In genomic region chr12:50074936-50075807, GRCh38 we compare ENCODE assay signal across 8 cellular contexts. TPM values are rescaled to one million over a fixed set of nuclear protein-coding genes. Genes with fewer than 3 reads are reported as not detected.
DNase-seq lines count a peak whose midpoint lies in the region; ATAC-seq and TF ChIP-seq lines count a peak whose summit lies in the region.

No MANE protein-coding gene starts in this region.

- peak; percentile 89 for ATAC-seq in left ventricle myocardium superior

- TF ChIP-seq POLR2A in NB4 (IDR thresholded peaks at IDR 0.05; ENCODE audit: extremely low read depth, insufficient read length) (no peak), adrenal gland (IDR thresholded peaks at IDR 0.05) (no peak)

- DNase-seq in GM06990 (ENCODE audit: extremely low read depth, insufficient read length) = peak; percentile 63
- DNase-seq in HAP-1 (ENCODE audit: low spot score in 2 of 2) = peak; percentile 75 to 90
- peak; percentile 81 for DNase-seq in NB4 (ENCODE audit: low read depth)
- peak; percentile 67 for DNase-seq in T follicular helper cell (ENCODE audit: low read depth)
- peak; percentile 84 to 94 (median 89) for DNase-seq in adrenal gland
- peak; percentile 88 for DNase-seq in left ventricle myocardium superior
- peak; percentile 68 for DNase-seq in retinal pigment epithelial cell (ENCODE audit: low read depth)
- no peak for DNase-seq in cortex of kidney (lab: John Stamatoyannopoulos, UW)

- H3K9me3 ChIP-seq in HAP-1 = no peaks in the 10 kb centered on the region
- H3K9me3 ChIP-seq in adrenal gland (replicated peaks in 1 of 3) = no peaks in the 10 kb centered on the region

- H3K27me3 ChIP-seq in GM06990 (replicated peaks; ENCODE audit: control insufficient read depth, insufficient read depth, low read length) = peaks cover 2% of the 10 kb centered on the region
- no peaks in the 10 kb centered on the region for H3K27me3 ChIP-seq in HAP-1 (ENCODE audit: low read depth)
- H3K27me3 ChIP-seq in adrenal gland = no peaks in the 10 kb centered on the region

- TF ChIP-seq CTCF in GM06990 (IDR thresholded peaks at IDR 0.05; ENCODE audit: insufficient read depth, low read length, poor library complexity, severe bottlenecking) (peak; percentile 90), NB4 (IDR thresholded peaks at IDR 0.05; ENCODE audit: low read depth, low read length) (peak; percentile 89), adrenal gland (IDR thresholded peaks at IDR 0.05) (peak; percentile 82 to 98 (median 96)), retinal pigment epithelial cell (conservative IDR thresholded peaks at IDR 0.05; ENCODE audit: low read depth, low read length) (peak; percentile 90)

- intact Hi-C loops in adrenal gland (cut with DNase I) = loop anchor here (5.0 kb wide), 1 partner anchor 102 kb away; no protein-coding TSS in a partner anchor
- intact Hi-C loops in left ventricle myocardium superior (cut with micrococcal nuclease) = no loop called here

- in situ Hi-C loops in HAP-1 (cut with MboI; ENCODE audit: low sequenced_read_pairs) = loop anchor here (10.0 kb wide), 1 partner anchor 100 kb away; no protein-coding TSS in a partner anchor

- H3K4me1 ChIP-seq in HAP-1 = peaks cover 3% of the 10 kb centered on the region; the same call in 1 of the 2 replicates
- peaks cover 0 to 4% of the 10 kb centered on the region in 2 donors for H3K4me1 ChIP-seq in adrenal gland (replicated peaks in 1 of 2)

- 6 to 8% (median 7%) methylated on average over 4 to 9 of the region's 9 CpGs for WGBS in adrenal gland, 4 donors

- no peak overlapping the region for H3K4me3 ChIP-seq in GM06990 (replicated peaks; ENCODE audit: low read depth, low read length)
- H3K4me3 ChIP-seq in HAP-1 = no peak overlapping the region
- H3K4me3 ChIP-seq in NB4 (ENCODE audit: low read depth, low read length) = no peak overlapping the region
- H3K4me3 ChIP-seq in adrenal gland = no peak overlapping the region
- no peak overlapping the region for H3K4me3 ChIP-seq in retinal pigment epithelial cell (ENCODE audit: low read length)

- H3K27ac ChIP-seq in adrenal gland = no peak overlapping the region

- H3K36me3 ChIP-seq in GM06990 (ENCODE audit: control insufficient read depth, insufficient read depth, low read length) = no peaks in the 10 kb centered on the region
- H3K36me3 ChIP-seq in HAP-1 (replicated peaks) = peaks cover 3% of the 10 kb centered on the region; the same call in 1 of the 2 replicates
- no peaks in the 10 kb centered on the region for H3K36me3 ChIP-seq in adrenal gland (replicated peaks in 1 of 2)

RNA-seq across cellular contexts. Expression of gene SMARCD1, which starts 10.0 kb away (rescaled TPM):
- 10 to 100 TPM; 25.0 to 64.3 (median 54.6) TPM for total RNA-seq in adrenal gland
- polyA plus RNA-seq in adrenal gland = 10 to 100 TPM; 22.9 to 65.0 (median 24.0) TPM
- total RNA-seq in left ventricle myocardium superior = 17.2 TPM

RNA-seq across cellular contexts. Expression of gene ASIC1, which starts 17.8 kb away (rescaled TPM):
- total RNA-seq in adrenal gland (1 to 10 TPM in 2 of 8 donors, under 1 TPM in 5, not detected in 1; 0.65 to 1.2 (median 0.79) TPM), left ventricle myocardium superior (0.99 TPM)
- polyA plus RNA-seq in adrenal gland = 1 to 10 TPM in 1 of 3 donors, under 1 TPM in 2; 0.47 to 1.3 (median 0.71) TPM

RNA-seq across cellular contexts. Expression of gene GPD1, which starts 28.6 kb away (rescaled TPM):
- total RNA-seq in adrenal gland (1 to 10 TPM in 7 of 8 donors, under 1 TPM in 1; 0.43 to 8.5 (median 3.5) TPM), left ventricle myocardium superior (33.9 TPM)
- 10 to 100 TPM in 1 of 3 donors, 1 to 10 TPM in 2; 2.1 to 36.9 (median 2.7) TPM for polyA plus RNA-seq in adrenal gland

RNA-seq across cellular contexts. Expression of gene COX14, which starts 36.9 kb away (rescaled TPM):
- total RNA-seq in adrenal gland (100 to 1,000 TPM in 4 of 8 donors, 10 to 100 TPM in 4; 61.2 to 150 (median 105) TPM), left ventricle myocardium superior (237 TPM)
- 10 to 100 TPM; 78.8 to 98.5 (median 86.3) TPM for polyA plus RNA-seq in adrenal gland

RNA-seq across cellular contexts. Expression of gene RACGAP1, which starts 49.9 kb away (rescaled TPM):
- total RNA-seq in adrenal gland = 10 to 100 TPM in 1 of 8 donors, 1 to 10 TPM in 7; 5.0 to 12.9 (median 6.3) TPM
- polyA plus RNA-seq in adrenal gland = 1 to 10 TPM; 1.3 to 5.0 (median 3.1) TPM
- 3.4 TPM for total RNA-seq in left ventricle myocardium superior
